ENCODE assay signal across 27 cellular contexts in the genomic region with DNA sequence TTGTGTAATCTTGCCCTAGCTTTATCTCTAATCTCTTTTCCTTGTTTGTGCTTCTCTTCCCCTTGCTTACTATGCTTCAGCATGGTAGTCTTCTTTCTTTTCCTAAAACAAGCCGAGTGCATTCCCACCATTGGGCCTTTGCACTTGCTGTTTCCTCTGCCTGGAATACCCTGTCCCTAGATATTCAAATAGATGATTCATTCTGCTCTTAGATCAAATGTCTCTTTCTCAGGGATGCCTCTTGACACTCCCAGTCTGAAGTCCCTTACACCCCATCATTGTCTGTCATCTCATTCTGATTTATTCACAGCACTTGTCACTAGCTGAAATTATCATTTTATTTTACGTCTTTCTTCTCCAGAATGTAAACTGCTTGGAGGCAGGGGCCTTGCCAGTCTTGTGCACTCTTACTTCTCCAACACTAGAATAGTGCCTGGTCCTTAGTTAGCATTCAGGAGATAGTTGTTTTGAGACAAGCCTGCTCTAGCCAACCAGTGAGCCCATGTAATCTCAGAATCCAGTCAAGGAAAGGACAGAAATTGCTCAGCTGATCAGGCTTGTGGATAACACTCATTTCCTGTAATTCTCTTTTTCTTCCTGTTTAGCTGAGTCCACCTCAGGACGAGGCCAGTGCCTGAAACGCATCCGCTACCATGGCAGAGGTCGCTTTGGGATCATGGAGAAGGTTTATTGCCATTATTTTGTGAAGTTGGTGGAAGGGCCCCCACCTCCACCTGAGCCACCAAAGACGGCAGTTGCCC. TPM values are rescaled to one million over a fixed set of nuclear protein-coding genes. Genes with fewer than 3 reads are reported as not detected.
A peak's percentile ranks its signal among the peaks of the same experiment; 100 is the strongest.
DNase-seq lines count a peak whose midpoint lies in the region; ATAC-seq and TF ChIP-seq lines count a peak whose summit lies in the region.
"Had no signal": no experiment of that assay in that cellular context is flagged by ENCODE, and none has a peak within 500 bp of the region (broad histone marks: within the 10 kb centered on the region; RNA-seq: fewer than 3 reads in every experiment).

No MANE protein-coding gene starts in this region.

- no peaks in the 10 kb centered on the region for H3K9me2 ChIP-seq in GM23248 (ENCODE audit: insufficient read depth)

- no peak for TF ChIP-seq POLR2A in GM18505 (IDR thresholded peaks at IDR 0.05; ENCODE audit: borderline replicate concordance, extremely low read depth, insufficient read depth, insufficient read length)

- peaks cover 30% of the 10 kb centered on the region for H3K36me3 Mint-ChIP-seq in activated T-helper 1 cell treated with anti-CD3 and anti-CD28 coated beads, Interleukin-12 subunit alpha, Interleukin-12 subunit beta, Interleukin-2, Interleukin-4 antibody, amounts not matched to agents 30 ng/mL and 10 ng/mL and 1 ng/mL, durations not matched to agents 14 hours and 24 hours and 36 hours (ENCODE audit: low read depth)

- no peaks in the 10 kb centered on the region for H3K27me3 Mint-ChIP-seq in activated T-helper 1 cell treated with anti-CD3 and anti-CD28 coated beads, Interleukin-12 subunit alpha, Interleukin-12 subunit beta, Interleukin-2, Interleukin-4 antibody, amounts not matched to agents 30 ng/mL and 10 ng/mL and 1 ng/mL, durations not matched to agents 14 hours and 24 hours and 36 hours (ENCODE audit: insufficient read depth)
- H3K27me3 Mint-ChIP-seq: naive thymus-derived CD8-positive, alpha-beta T cell; stimulated activated naive CD8-positive, alpha-beta T cell treated with anti-CD3 and anti-CD28 coated beads, Interleukin-15, Interleukin-2, amounts not matched to agents 100 ng/mL and 50 ng/mL, for 24 hours had no signal

- peaks cover 2% of the 10 kb centered on the region for H3K79me2 ChIP-seq in parathyroid adenoma
- 0 out of 2 replicates have a peak, but pooled peaks cover 8% of the 10 kb centered on the region for H3K79me2 ChIP-seq in GM23248 (ENCODE audit: insufficient read depth)

- intact Hi-C loops in activated T-helper 1 cell treated with anti-CD3 and anti-CD28 coated beads, Interleukin-12 subunit alpha, Interleukin-12 subunit beta, Interleukin-2, Interleukin-4 antibody, amounts not matched to agents 30 ng/mL and 10 ng/mL and 1 ng/mL, durations not matched to agents 14 hours and 24 hours and 36 hours (cut with micrococcal nuclease), result no loop called here
- intact Hi-C loops in left ventricle myocardium superior (cut with micrococcal nuclease) (loop anchor here (10.0 kb wide), 1 partner anchor 649 kb away; no protein-coding TSS in a partner anchor), mucosa of descending colon (cut with DNase I, micrococcal nuclease) (no loop called here)

- no peak overlapping the region for H3K4me3 Mint-ChIP-seq in activated T-helper 1 cell treated with anti-CD3 and anti-CD28 coated beads, Interleukin-12 subunit alpha, Interleukin-12 subunit beta, Interleukin-2, Interleukin-4 antibody, amounts not matched to agents 30 ng/mL and 10 ng/mL and 1 ng/mL, durations not matched to agents 14 hours and 24 hours and 36 hours
- H3K4me3 Mint-ChIP-seq: CD8-positive, alpha-beta T cell; naive thymus-derived CD8-positive, alpha-beta T cell; stimulated activated naive CD8-positive, alpha-beta T cell treated with anti-CD3 and anti-CD28 coated beads, Interleukin-15, Interleukin-2, amounts not matched to agents 100 ng/mL and 50 ng/mL, for 24 hours had no signal

- H3K4me3 ChIP-seq in parathyroid adenoma (ENCODE audit: low read depth, low read length) (no peak overlapping the region), mucosa of descending colon (no peak overlapping the region), GM23248 (no peak overlapping the region)
- H3K4me3 ChIP-seq: ascending aorta, GM12878, pancreas, skin epidermis had no signal

- H3K27ac ChIP-seq in parathyroid adenoma (peak overlapping the region; percentile 50), GM23248 (no peak overlapping the region)
- H3K27ac ChIP-seq: ascending aorta, pancreas had no signal

- TF ChIP-seq CTCF in parathyroid adenoma (IDR thresholded peaks at IDR 0.05) (no peak), mucosa of descending colon (IDR thresholded peaks at IDR 0.05) (no peak)

- H3K4me2 ChIP-seq in parathyroid adenoma (ENCODE audit: low read length) (no peak overlapping the region), GM23248 (ENCODE audit: unreplicated experiment) (no peak overlapping the region)

- ATAC-seq in left ventricle myocardium superior (peak; percentile 18), mucosa of descending colon (no peak), GM18505 (IDR thresholded peaks at IDR 0.05; ENCODE audit: unreplicated experiment) (no peak)
- ATAC-seq: CD8-positive, alpha-beta T cell; GM12878; naive thymus-derived CD8-positive, alpha-beta T cell; pancreas had no signal

- H3K27me3 ChIP-seq in parathyroid adenoma (ENCODE audit: control insufficient read depth, insufficient read depth, low read length) (no peaks in the 10 kb centered on the region), GM23248 (replicated peaks; ENCODE audit: insufficient read depth) (no peaks in the 10 kb centered on the region)
- H3K27me3 ChIP-seq: ascending aorta, pancreas had no signal

- H3K9me3 ChIP-seq in parathyroid adenoma (ENCODE audit: control insufficient read depth, low read length) (no peaks in the 10 kb centered on the region), mucosa of descending colon (no peaks in the 10 kb centered on the region), GM23248 (ENCODE audit: low read depth) (no peaks in the 10 kb centered on the region)
- H3K9me3 ChIP-seq: ascending aorta, pancreas had no signal

- 97% methylated on average over 7 of the region's 7 CpGs for WGBS in GM23248 (ENCODE audit: low coverage in 1 of 2, low lambda C conversion rate in 2 of 2, missing lambda C conversion rate in 2 of 2), 2 experiments

- DNase-seq in ELR (ENCODE audit: low read depth) (peak; percentile 38), left ventricle myocardium superior (no peak), mucosa of descending colon (no peak), GM23248 (no peak), KG1 (lab: John Stamatoyannopoulos, UW) (no peak)
- DNase-seq in activated T-helper 1 cell treated with anti-CD3 and anti-CD28 coated beads, Interleukin-12 subunit alpha, Interleukin-12 subunit beta, Interleukin-2, Interleukin-4 antibody, amounts not matched to agents 30 ng/mL and 10 ng/mL and 1 ng/mL, durations not matched to agents 14 hours and 24 hours and 36 hours (ENCODE audit: low spot score), result no peak
- DNase-seq: activated CD4-positive, alpha-beta T cell treated with anti-CD3 and anti-CD28 coated beads, Interleukin-2, amount 50 U/mL, for 4 hours; activated naive CD4-positive, alpha-beta T cell; CD8-positive, alpha-beta T cell; effector memory CD4-positive, alpha-beta T cell; GOT3; KBM-7; mammary epithelial cell; naive thymus-derived CD8-positive, alpha-beta T cell; NCI-H1694 treated with DMSO at 0.1 percent for 48 hours; NCI-H2227 treated with DMSO at 0.1 percent for 48 hours; NCI-H774; OCI-M1; pancreas; SHP77 treated with DMSO at 0.1 percent for 48 hours; trophoblast cell had no signal

- H3K4me1 Mint-ChIP-seq in activated T-helper 1 cell treated with anti-CD3 and anti-CD28 coated beads, Interleukin-12 subunit alpha, Interleukin-12 subunit beta, Interleukin-2, Interleukin-4 antibody, amounts not matched to agents 30 ng/mL and 10 ng/mL and 1 ng/mL, durations not matched to agents 14 hours and 24 hours and 36 hours (ENCODE audit: low read depth), result peaks cover 19% of the 10 kb centered on the region

- no peaks in the 10 kb centered on the region for H3K4me1 ChIP-seq in parathyroid adenoma
- no peaks in the 10 kb centered on the region for H3K4me1 ChIP-seq in mucosa of descending colon (ENCODE audit: low read depth)
- peaks cover 6% of the 10 kb centered on the region; the same call in 1 of the 2 replicates for H3K4me1 ChIP-seq in GM23248 (ENCODE audit: insufficient read depth)
- H3K4me1 ChIP-seq: ascending aorta, pancreas had no signal

- H4K20me1 ChIP-seq in GM23248 (ENCODE audit: insufficient read depth), result no peaks in the 10 kb centered on the region

- H2AFZ ChIP-seq in parathyroid adenoma, result no peak overlapping the region
- no peak overlapping the region for H2AFZ ChIP-seq in GM23248

- H3K27ac Mint-ChIP-seq in activated T-helper 1 cell treated with anti-CD3 and anti-CD28 coated beads, Interleukin-12 subunit alpha, Interleukin-12 subunit beta, Interleukin-2, Interleukin-4 antibody, amounts not matched to agents 30 ng/mL and 10 ng/mL and 1 ng/mL, durations not matched to agents 14 hours and 24 hours and 36 hours, result peak overlapping the region; percentile 1
- H3K27ac Mint-ChIP-seq: CD8-positive, alpha-beta T cell; naive thymus-derived CD8-positive, alpha-beta T cell; stimulated activated naive CD8-positive, alpha-beta T cell treated with anti-CD3 and anti-CD28 coated beads, Interleukin-15, Interleukin-2, amounts not matched to agents 100 ng/mL and 50 ng/mL, for 24 hours had no signal

- H3K9me3 Mint-ChIP-seq in activated T-helper 1 cell treated with anti-CD3 and anti-CD28 coated beads, Interleukin-12 subunit alpha, Interleukin-12 subunit beta, Interleukin-2, Interleukin-4 antibody, amounts not matched to agents 30 ng/mL and 10 ng/mL and 1 ng/mL, durations not matched to agents 14 hours and 24 hours and 36 hours, result no peaks in the 10 kb centered on the region
- H3K9me3 Mint-ChIP-seq: CD8-positive, alpha-beta T cell; naive thymus-derived CD8-positive, alpha-beta T cell; stimulated activated naive CD8-positive, alpha-beta T cell treated with anti-CD3 and anti-CD28 coated beads, Interleukin-15, Interleukin-2, amounts not matched to agents 100 ng/mL and 50 ng/mL, for 24 hours had no signal

- H3K9ac ChIP-seq in parathyroid adenoma (no peak overlapping the region), GM23248 (no peak overlapping the region)

- in situ Hi-C loops in GM23248 (cut with MboI), result no loop called here

- H3K36me3 ChIP-seq in parathyroid adenoma (ENCODE audit: control insufficient read depth, insufficient read depth, low read length) (no peaks in the 10 kb centered on the region), mucosa of descending colon (ENCODE audit: low read depth) (no peaks in the 10 kb centered on the region), GM23248 (ENCODE audit: low read depth) (peaks cover 18% of the 10 kb centered on the region)

- H3F3A ChIP-seq in GM23248 (ENCODE audit: insufficient read depth), result no peaks in the 10 kb centered on the region

RNA-seq across cellular contexts. Expression of a gene that starts 25.4 kb away (rescaled TPM):
- 73.1 and 78.1 TPM in 2 replicates for total RNA-seq in activated T-helper 1 cell treated with anti-CD3 and anti-CD28 coated beads, Interleukin-12 subunit alpha, Interleukin-12 subunit beta, Interleukin-2, Interleukin-4 antibody, amounts not matched to agents 30 ng/mL and 10 ng/mL and 1 ng/mL, durations not matched to agents 14 hours and 24 hours and 36 hours
- total RNA-seq in left ventricle myocardium superior (79.1 TPM), mucosa of descending colon (10 to 100 TPM; 30.0 to 50.9 (median 36.0) TPM)
- total RNA-seq in GM23248 (2014; rRNA removed; shearing (Covaris generic)), result 4.8 and 11.5 TPM in 2 replicates
- 93.7 and 95.9 TPM in 2 replicates for polyA plus RNA-seq in GM23248 (2016; fragmentation: Nextera tagmentation; extraction: Ambion mirVana)

RNA-seq across cellular contexts. Expression of a gene that starts 28.2 kb away (rescaled TPM):
- total RNA-seq in activated T-helper 1 cell treated with anti-CD3 and anti-CD28 coated beads, Interleukin-12 subunit alpha, Interleukin-12 subunit beta, Interleukin-2, Interleukin-4 antibody, amounts not matched to agents 30 ng/mL and 10 ng/mL and 1 ng/mL, durations not matched to agents 14 hours and 24 hours and 36 hours, result 36.4 and 40.2 TPM in 2 replicates
- 14.9 TPM for total RNA-seq in left ventricle myocardium superior
- total RNA-seq in mucosa of descending colon, result 10 to 100 TPM in 1 of 3 donors, 1 to 10 TPM in 2; 6.8 to 15.5 (median 9.3) TPM
- 10.6 and 13.8 TPM in 2 replicates for total RNA-seq in GM23248 (2014; rRNA removed; shearing (Covaris generic))
- polyA plus RNA-seq in GM23248 (2016; fragmentation: Nextera tagmentation; extraction: Ambion mirVana), result 9.1 and 9.4 TPM in 2 replicates

RNA-seq across cellular contexts. Expression of a gene that starts 47.3 kb away (rescaled TPM):
- total RNA-seq in activated T-helper 1 cell treated with anti-CD3 and anti-CD28 coated beads, Interleukin-12 subunit alpha, Interleukin-12 subunit beta, Interleukin-2, Interleukin-4 antibody, amounts not matched to agents 30 ng/mL and 10 ng/mL and 1 ng/mL, durations not matched to agents 14 hours and 24 hours and 36 hours, result 0.05 TPM in 2 replicates
- total RNA-seq in left ventricle myocardium superior (0.05 TPM), mucosa of descending colon (not detected)
- not detected in 2 replicates for total RNA-seq in GM23248 (2014; rRNA removed; shearing (Covaris generic))
- polyA plus RNA-seq in GM23248 (2016; fragmentation: Nextera tagmentation; extraction: Ambion mirVana), result not detected in 2 replicates
- total RNA-seq: ascending aorta; CD8-positive, alpha-beta T cell; mammary epithelial cell; naive thymus-derived CD8-positive, alpha-beta T cell; pancreas had no signal
- polyA plus RNA-seq: naive thymus-derived CD8-positive, alpha-beta T cell; pancreas had no signal
